In genomic region chr6:134073156-134073555, GRCh38 we compare ENCODE assay signal across 24 cellular contexts. TPM values are rescaled to one million over a fixed set of nuclear protein-coding genes. Genes with fewer than 3 reads are reported as not detected.
"Had no signal": no experiment of that assay in that cellular context is flagged by ENCODE, and none has a peak within 500 bp of the region (broad histone marks: within the 10 kb centered on the region; RNA-seq: fewer than 3 reads in every experiment).

No MANE protein-coding gene starts in this region.

- H3K27me3 ChIP-seq: body of pancreas, cardiac muscle cell, foreskin keratinocyte, heart left ventricle, right atrium auricular region, spleen, upper lobe of left lung had no signal

- H3K4me1 ChIP-seq: body of pancreas, heart left ventricle, lower lobe of right lung, right atrium auricular region, spleen, upper lobe of left lung had no signal

- H3K27ac ChIP-seq: body of pancreas, cardiac muscle cell, foreskin keratinocyte, heart left ventricle, lower lobe of right lung, right atrium auricular region, spleen, upper lobe of left lung had no signal

- FAIRE-seq: islet of Langerhans had no signal

- H3K4me3 ChIP-seq: body of pancreas, cardiac muscle cell, heart left ventricle, lower lobe of right lung, right atrium auricular region, spleen, upper lobe of left lung had no signal

- H3K36me3 ChIP-seq: cardiac muscle cell, heart left ventricle, lower lobe of right lung, right atrium auricular region, spleen, upper lobe of left lung had no signal

- DNase-seq: activated CD4-positive, alpha-beta T cell treated with anti-CD3 and anti-CD28 coated beads for 1 hour; activated CD4-positive, alpha-beta T cell treated with anti-CD3 and anti-CD28 coated beads, Interleukin-2, amount 50 U/mL, for 1 hour; activated CD8-positive, alpha-beta T cell treated with anti-CD3 and anti-CD28 coated beads, Interleukin-2, amount 10 ng/mL, durations not matched to agents 7 days and 5 days; activated gamma-delta T cell; activated naive CD4-positive, alpha-beta T cell treated with anti-CD3 and anti-CD28 coated beads, Interleukin-2, amount 50 U/mL, for 16 hours; activated naive CD8-positive, alpha-beta T cell treated with anti-CD3 and anti-CD28 coated beads, Interleukin-2, amount 50 U/mL, for 24 hours; anterior cingulate cortex; body of pancreas; cortex of kidney; erythroblast; foreskin keratinocyte; heart left ventricle; lower lobe of right lung; naive B cell; spleen; stimulated activated CD4-positive, alpha-beta T cell treated with anti-CD3 and anti-CD28 coated beads, Interleukin-4, amount 100 ng/mL, for 1 hour; stimulated activated naive CD4-positive, alpha-beta T cell; T-helper 9 cell; upper lobe of left lung had no signal

- H3K9me3 ChIP-seq: body of pancreas, heart left ventricle, lower lobe of right lung, right atrium auricular region, upper lobe of left lung had no signal

RNA-seq across cellular contexts. Expression of gene SLC2A12, which starts 20.7 kb away (rescaled TPM):
- total RNA-seq: activated T-helper 1 cell treated with anti-CD3 and anti-CD28 coated beads, Interleukin-12 subunit alpha, Interleukin-12 subunit beta, Interleukin-2, Interleukin-4 antibody, amounts not matched to agents 30 ng/mL and 10 ng/mL and 1 ng/mL, durations not matched to agents 14 hours and 24 hours and 36 hours; T-helper 1 cell treated with Interleukin-12 subunit alpha and Interleukin-12 subunit beta and Interleukin-4 antibody, amounts not matched to agents 30 ng/mL and 1 ng/mL, for 36 hours had no signal
